In the genomic region with DNA sequence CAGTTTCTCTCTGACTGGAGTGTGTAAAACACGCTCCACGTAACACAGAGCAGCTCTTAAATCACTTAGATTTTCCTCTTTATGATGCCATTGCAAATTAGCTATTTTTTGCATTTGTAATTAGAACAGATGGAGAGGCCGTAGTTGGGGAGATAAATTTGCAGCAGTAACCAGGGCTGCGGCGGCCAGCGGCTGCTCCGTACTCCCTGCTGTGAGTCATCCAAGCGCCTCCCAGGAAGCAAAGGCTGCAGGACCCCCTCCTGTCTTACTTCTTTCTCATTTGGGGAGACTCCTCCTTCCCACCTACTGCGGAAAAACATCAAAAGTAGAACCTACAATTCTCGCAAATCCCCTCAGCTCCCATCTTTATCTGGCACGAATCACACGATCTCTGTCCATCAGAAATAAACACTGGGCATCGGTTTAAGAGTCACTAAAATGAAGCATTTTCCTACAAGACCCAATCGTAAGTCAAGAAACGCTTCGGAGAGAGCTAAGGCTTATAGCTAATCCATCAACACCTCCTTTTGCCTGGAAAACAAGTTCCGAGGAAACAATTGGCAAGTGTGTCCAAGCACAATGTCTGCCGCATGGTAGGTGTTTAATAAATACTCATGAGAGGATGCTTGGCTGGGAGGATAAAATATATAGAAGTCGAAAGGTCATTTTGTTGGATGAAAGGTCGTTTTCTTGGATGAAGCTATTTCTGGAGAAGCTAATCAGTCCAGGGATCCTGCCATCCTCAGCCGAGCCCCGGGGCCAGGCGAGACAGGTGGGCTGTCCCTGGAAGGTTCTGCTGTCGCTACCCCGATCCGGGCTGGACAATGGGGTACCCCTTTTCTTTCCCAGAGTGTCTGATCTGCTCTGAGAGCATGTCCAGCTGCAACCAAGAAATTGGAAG, we compare ENCODE assay signal across 1 cellular context.
TF ChIP-seq lines count a peak whose summit lies in the region.

No MANE protein-coding gene starts in this region.

TF ChIP-seq in K562, 482 proteins besides CTCF, POLR2A, EP300 and RAD21 (continues in another document):
- TF ChIP-seq BRD4 (IDR thresholded peaks at IDR 0.05) (no peak), LARP7 (IDR thresholded peaks at IDR 0.05) (no peak), SMARCC2 (IDR thresholded peaks at IDR 0.05; ENCODE audit: low read depth) (peak; percentile 18; the same call in 1 of the 2 replicates), GATAD2B (IDR thresholded peaks at IDR 0.05; ENCODE audit: borderline replicate concordance) (no peak; the same call in 1 of the 2 replicates), IRF2 (CRISPR knock-in tag; IDR thresholded peaks at IDR 0.05) (no peak), JUN (IDR thresholded peaks at IDR 0.05; ENCODE audit: borderline replicate concordance, low read depth, low read length) (peak; percentile 74), JUN (CRISPR knock-in tag; IDR thresholded peaks at IDR 0.05; ENCODE audit: borderline replicate concordance) (no peak), AFF1 (IDR thresholded peaks at IDR 0.05; ENCODE audit: low read depth in 1 of 2, partially characterized antibody in 2 of 2) (no peak), ZNF311 (CRISPR knock-in tag; IDR thresholded peaks at IDR 0.05) (no peak), FOXA1 (IDR thresholded peaks at IDR 0.05; ENCODE audit: borderline replicate concordance) (no peak), KDM1A (IDR thresholded peaks at IDR 0.05) (peak in 1 of 2 experiments; percentile 9; a peak in 1 of 4 replicates), DMBX1 (CRISPR knock-in tag; IDR thresholded peaks at IDR 0.05; ENCODE audit: borderline replicate concordance) (no peak), MYC (IDR thresholded peaks at IDR 0.05; ENCODE audit: low read depth, low read length) (no peak), MYC (CRISPR knock-in tag; IDR thresholded peaks at IDR 0.05; ENCODE audit: borderline replicate concordance, low read depth) (no peak), GTF2A2 (tag; IDR thresholded peaks at IDR 0.05) (no peak), SREBF1 (IDR thresholded peaks at IDR 0.05; ENCODE audit: borderline replicate concordance, low read depth, low read length) (no peak), HMGN3 (IDR thresholded peaks at IDR 0.05; ENCODE audit: borderline replicate concordance, extremely low read depth, insufficient read length, low read depth, low read length) (no peak), SMAD4 (CRISPR knock-in tag; conservative IDR thresholded peaks at IDR 0.05) (no peak), ZBTB5 (IDR thresholded peaks at IDR 0.05) (no peak), PCBP1 (IDR thresholded peaks at IDR 0.05; ENCODE audit: low read depth, low read length, poor library complexity, severe bottlenecking) (no peak), NR1H2 (CRISPR knock-in tag; IDR thresholded peaks at IDR 0.05) (no peak), ARID1B (IDR thresholded peaks at IDR 0.05) (peak; percentile 55; the same call in 1 of the 2 replicates), TEAD4 (IDR thresholded peaks at IDR 0.05; ENCODE audit: low read length) (0 out of 2 replicates have a peak, but pooled peaks have one; percentile 7), TEAD4 (CRISPR knock-in tag; IDR thresholded peaks at IDR 0.05; ENCODE audit: borderline replicate concordance) (no peak), ASH1L (IDR thresholded peaks at IDR 0.05; ENCODE audit: borderline replicate concordance, low read depth, partially characterized antibody) (no peak), ZBTB8A (IDR thresholded peaks at IDR 0.05; ENCODE audit: partially characterized antibody) (no peak), ZKSCAN3 (CRISPR knock-in tag; IDR thresholded peaks at IDR 0.05) (no peak), RFX1 (IDR thresholded peaks at IDR 0.05) (peak; percentile 48), HDAC2 (IDR thresholded peaks at IDR 0.05) (peak; percentile 27; the same call in 1 of the 2 replicates), POLR2B (IDR thresholded peaks at IDR 0.05; ENCODE audit: low read depth, partially characterized antibody) (no peak), PHF20 (IDR thresholded peaks at IDR 0.05; ENCODE audit: partially characterized antibody) (no peak), NR3C1 (CRISPR knock-in tag; IDR thresholded peaks at IDR 0.05) (no peak), RFX5 (IDR thresholded peaks at IDR 0.05; ENCODE audit: low read depth, low read length) (no peak), L3MBTL2 (IDR thresholded peaks at IDR 0.05) (no peak), ILK (tag; IDR thresholded peaks at IDR 0.05; ENCODE audit: borderline replicate concordance, low read depth) (no peak), NRF1 (conservative IDR thresholded peaks at IDR 0.05 in 1 of 2, IDR thresholded peaks at IDR 0.05 in 1 of 2) (peak; percentile 35 to 47; a peak in 3 of 4 replicates), TCF3 (CRISPR knock-in tag; IDR thresholded peaks at IDR 0.05) (peak; percentile 30; the same call in 1 of the 2 replicates), PHF21A (IDR thresholded peaks at IDR 0.05; ENCODE audit: borderline replicate concordance, low read depth) (no peak), ZC3H11A (IDR thresholded peaks at IDR 0.05; ENCODE audit: low read depth, low read length) (no peak), ZNF124 (CRISPR knock-in tag; IDR thresholded peaks at IDR 0.05) (no peak), GTF2B (IDR thresholded peaks at IDR 0.05; ENCODE audit: extremely low read depth, insufficient read length) (no peak), DACH1 (IDR thresholded peaks at IDR 0.05; ENCODE audit: partially characterized antibody) (no peak)
- TF ChIP-seq, protein P1, sequence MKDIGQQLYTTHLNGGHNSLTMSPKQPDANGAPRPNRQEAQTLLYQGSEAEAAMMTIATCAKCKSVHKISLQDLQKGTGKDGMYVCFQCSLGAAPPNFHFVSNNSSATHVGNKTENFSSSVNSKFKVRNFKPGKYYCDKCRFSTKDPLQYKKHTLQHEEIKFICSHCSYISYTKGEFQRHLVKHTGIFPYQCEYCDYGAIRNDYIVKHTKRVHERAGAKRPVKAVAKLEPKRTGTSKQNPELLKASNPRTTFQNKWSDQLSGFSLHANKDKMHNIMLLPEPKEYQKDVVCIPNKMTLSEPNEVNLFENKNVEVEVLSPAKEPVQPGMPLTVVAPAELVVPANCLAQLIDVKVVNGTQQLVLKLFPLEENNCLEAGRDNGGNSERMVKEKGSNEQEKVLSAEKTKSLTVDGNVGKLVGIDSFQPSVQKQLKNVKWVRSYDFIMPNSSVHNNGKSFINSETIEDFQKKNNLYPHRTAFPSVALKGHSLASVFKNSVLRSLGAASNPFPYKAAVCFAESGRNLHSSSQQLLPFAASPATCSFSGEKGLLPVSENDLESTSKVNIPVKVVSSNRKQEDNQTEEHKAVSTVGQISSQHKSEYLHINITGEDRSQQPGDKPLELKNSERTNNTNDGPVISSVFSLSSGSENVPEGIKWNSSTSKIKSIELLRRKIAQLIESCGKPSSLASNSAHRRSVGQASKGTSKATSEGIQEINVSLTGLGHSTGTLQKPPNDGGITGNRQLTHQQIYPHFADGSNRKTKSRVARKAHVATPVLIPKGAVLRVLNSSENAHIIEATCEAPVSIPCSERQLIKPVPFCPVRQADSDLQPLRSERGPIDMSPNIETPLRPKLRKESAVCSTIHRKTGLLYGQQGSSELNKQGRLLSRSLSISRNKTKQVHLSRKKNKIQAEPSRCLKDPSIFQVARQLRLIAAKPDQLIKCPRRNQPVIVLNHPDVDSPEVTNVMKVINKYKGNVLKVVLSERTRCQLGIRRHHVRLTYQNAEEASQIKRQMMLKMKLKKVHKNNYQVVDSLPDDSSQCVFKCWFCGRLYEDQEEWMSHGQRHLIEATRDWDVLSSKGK (CRISPR knock-in tag; IDR thresholded peaks at IDR 0.05) = no peak
- TF ChIP-seq, protein P2, sequence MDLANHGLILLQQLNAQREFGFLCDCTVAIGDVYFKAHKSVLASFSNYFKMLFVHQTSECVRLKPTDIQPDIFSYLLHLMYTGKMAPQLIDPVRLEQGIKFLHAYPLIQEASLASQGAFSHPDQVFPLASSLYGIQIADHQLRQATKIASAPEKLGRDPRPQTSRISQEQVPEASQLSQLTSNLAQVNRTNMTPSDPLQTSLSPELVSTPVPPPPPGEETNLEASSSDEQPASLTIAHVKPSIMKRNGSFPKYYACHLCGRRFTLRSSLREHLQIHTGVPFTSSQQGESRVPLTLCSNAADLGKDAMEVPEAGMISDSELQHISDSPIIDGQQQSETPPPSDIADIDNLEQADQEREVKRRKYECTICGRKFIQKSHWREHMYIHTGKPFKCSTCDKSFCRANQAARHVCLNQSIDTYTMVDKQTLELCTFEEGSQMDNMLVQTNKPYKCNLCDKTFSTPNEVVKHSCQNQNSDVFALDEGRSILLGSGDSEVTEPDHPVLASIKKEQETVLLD (IDR thresholded peaks at IDR 0.05) = no peak
- TF ChIP-seq, protein P3, sequence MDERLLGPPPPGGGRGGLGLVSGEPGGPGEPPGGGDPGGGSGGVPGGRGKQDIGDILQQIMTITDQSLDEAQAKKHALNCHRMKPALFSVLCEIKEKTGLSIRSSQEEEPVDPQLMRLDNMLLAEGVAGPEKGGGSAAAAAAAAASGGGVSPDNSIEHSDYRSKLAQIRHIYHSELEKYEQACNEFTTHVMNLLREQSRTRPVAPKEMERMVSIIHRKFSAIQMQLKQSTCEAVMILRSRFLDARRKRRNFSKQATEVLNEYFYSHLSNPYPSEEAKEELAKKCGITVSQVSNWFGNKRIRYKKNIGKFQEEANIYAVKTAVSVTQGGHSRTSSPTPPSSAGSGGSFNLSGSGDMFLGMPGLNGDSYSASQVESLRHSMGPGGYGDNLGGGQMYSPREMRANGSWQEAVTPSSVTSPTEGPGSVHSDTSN (CRISPR knock-in tag; IDR thresholded peaks at IDR 0.05; ENCODE audit: low read depth) = no peak
- TF ChIP-seq, protein P3 (tag; conservative IDR thresholded peaks at IDR 0.05; ENCODE audit: low read depth) = no peak
- TF ChIP-seq, protein P4, sequence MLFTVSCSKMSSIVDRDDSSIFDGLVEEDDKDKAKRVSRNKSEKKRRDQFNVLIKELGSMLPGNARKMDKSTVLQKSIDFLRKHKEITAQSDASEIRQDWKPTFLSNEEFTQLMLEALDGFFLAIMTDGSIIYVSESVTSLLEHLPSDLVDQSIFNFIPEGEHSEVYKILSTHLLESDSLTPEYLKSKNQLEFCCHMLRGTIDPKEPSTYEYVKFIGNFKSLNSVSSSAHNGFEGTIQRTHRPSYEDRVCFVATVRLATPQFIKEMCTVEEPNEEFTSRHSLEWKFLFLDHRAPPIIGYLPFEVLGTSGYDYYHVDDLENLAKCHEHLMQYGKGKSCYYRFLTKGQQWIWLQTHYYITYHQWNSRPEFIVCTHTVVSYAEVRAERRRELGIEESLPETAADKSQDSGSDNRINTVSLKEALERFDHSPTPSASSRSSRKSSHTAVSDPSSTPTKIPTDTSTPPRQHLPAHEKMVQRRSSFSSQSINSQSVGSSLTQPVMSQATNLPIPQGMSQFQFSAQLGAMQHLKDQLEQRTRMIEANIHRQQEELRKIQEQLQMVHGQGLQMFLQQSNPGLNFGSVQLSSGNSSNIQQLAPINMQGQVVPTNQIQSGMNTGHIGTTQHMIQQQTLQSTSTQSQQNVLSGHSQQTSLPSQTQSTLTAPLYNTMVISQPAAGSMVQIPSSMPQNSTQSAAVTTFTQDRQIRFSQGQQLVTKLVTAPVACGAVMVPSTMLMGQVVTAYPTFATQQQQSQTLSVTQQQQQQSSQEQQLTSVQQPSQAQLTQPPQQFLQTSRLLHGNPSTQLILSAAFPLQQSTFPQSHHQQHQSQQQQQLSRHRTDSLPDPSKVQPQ (CRISPR knock-in tag; IDR thresholded peaks at IDR 0.05; ENCODE audit: borderline replicate concordance) = no peak
